In the genomic region with DNA sequence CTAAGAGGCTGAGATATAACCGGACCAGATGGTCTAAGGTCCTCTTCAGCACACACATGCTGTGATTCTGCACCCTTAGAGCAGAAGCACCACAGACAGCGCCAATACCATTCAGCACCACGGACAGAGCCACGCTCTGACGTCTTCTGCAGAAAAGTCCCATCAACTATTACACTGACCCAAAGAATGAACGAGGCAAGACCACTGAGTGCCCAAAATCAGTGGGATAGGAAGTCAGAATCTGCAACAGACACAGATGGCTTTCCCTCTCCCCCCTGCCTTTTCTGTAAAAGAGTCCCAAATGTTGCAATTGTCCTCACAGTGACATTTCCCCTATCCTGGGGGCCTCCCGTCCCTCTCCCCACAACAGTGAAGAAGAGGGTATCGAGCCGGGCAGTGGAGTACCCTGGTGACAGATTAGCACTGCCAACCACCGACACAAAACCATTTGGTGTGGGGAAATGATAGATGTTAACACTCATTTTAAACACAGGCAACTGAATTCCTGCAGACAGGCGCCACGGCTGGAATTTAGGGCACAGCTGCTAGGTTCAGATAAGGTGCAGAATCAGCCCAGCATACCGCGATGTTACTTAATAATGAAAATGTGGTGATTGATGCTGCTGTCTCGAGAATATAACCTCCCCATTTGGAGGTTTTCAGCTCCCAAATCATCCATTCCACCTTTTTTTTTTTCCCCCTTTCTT, we compare ENCODE assay signal across 9 cellular contexts.
A peak's percentile ranks its signal among the peaks of the same experiment; 100 is the strongest.
DNase-seq lines count a peak whose midpoint lies in the region; ATAC-seq and TF ChIP-seq lines count a peak whose summit lies in the region.
"Had no signal": no experiment of that assay in that cellular context is flagged by ENCODE, and none has a peak within 500 bp of the region (broad histone marks: within the 10 kb centered on the region; RNA-seq: fewer than 3 reads in every experiment).

No MANE protein-coding gene starts in this region.

- no peaks in the 10 kb centered on the region for H3K9me3 Mint-ChIP-seq in activated T-cell treated with anti-CD3 and anti-CD28 coated beads, Interleukin-2, amount 50 U/mL, for 72 hours
- H3K9me3 Mint-ChIP-seq: brain had no signal

- ATAC-seq in activated T-cell treated with anti-CD3 and anti-CD28 coated beads, Interleukin-2, amount 50 U/mL, for 72 hours (replicated peaks in 1 of 2) = no peak
- no peak for ATAC-seq in GM18867 (IDR thresholded peaks at IDR 0.05; ENCODE audit: unreplicated experiment)

- no peaks in the 10 kb centered on the region for H3K36me3 Mint-ChIP-seq in activated T-cell treated with anti-CD3 and anti-CD28 coated beads, Interleukin-2, amount 50 U/mL, for 72 hours (ENCODE audit: insufficient read depth in 2 of 2)
- H3K36me3 Mint-ChIP-seq: brain had no signal

- WGBS in hepatocyte (ENCODE audit: low lambda C conversion rate, missing lambda C conversion rate) = 48% methylated on average over 15 of the region's 15 CpGs

- H3K27me3 Mint-ChIP-seq in activated T-cell treated with anti-CD3 and anti-CD28 coated beads, Interleukin-2, amount 50 U/mL, for 72 hours (ENCODE audit: low read depth) = peaks cover 65% of the 10 kb centered on the region

- peaks cover 7% of the 10 kb centered on the region for H3K27me3 ChIP-seq in hepatocyte

- no peak for TF ChIP-seq CTCF in hepatocyte (IDR thresholded peaks at IDR 0.05; ENCODE audit: poor library complexity)

- H3K4me1 Mint-ChIP-seq in activated T-cell treated with anti-CD3 and anti-CD28 coated beads, Interleukin-2, amount 50 U/mL, for 72 hours (ENCODE audit: low read depth) = no peaks in the 10 kb centered on the region

- no peak overlapping the region for H2AFZ ChIP-seq in hepatocyte

- H3K9me3 ChIP-seq in hepatocyte (ENCODE audit: low read depth) = no peaks in the 10 kb centered on the region

- no peak overlapping the region for H3K4me3 ChIP-seq in hepatocyte

- no peaks in the 10 kb centered on the region for H3K36me3 ChIP-seq in hepatocyte (replicated peaks; ENCODE audit: insufficient read depth, low read depth)

- H3K4me1 ChIP-seq in hepatocyte (ENCODE audit: insufficient read depth) = no peaks in the 10 kb centered on the region

- H3K9me2 ChIP-seq in hepatocyte (replicated peaks; ENCODE audit: insufficient read depth) = no peaks in the 10 kb centered on the region

- peak; percentile 15 for DNase-seq in GDM1 (lab: John Stamatoyannopoulos, UW)
- peak; percentile 61 for DNase-seq in M059J (ENCODE audit: low read depth)
- DNase-seq in activated T-cell treated with anti-CD3 and anti-CD28 coated beads, Interleukin-2, amount 50 U/mL, for 72 hours = peak; percentile 18 to 41
- DNase-seq in hepatocyte (ENCODE audit: low spot score) = peak; percentile 81
- DNase-seq in stimulated activated CD8-positive, alpha-beta memory T cell treated with anti-CD3 and anti-CD28 coated beads, Interleukin-2, amount 100 ng/mL, for 48 hours (ENCODE audit: low read depth in 2 of 2) = peak; percentile 21 to 34
- DNase-seq in COR-L47 (lab: John Stamatoyannopoulos, UW) = no peak
- no peak for DNase-seq in NCI-H1092 (lab: John Stamatoyannopoulos, UW)

- H3K27ac ChIP-seq in hepatocyte = no peak overlapping the region

- H3K27ac Mint-ChIP-seq in activated T-cell treated with anti-CD3 and anti-CD28 coated beads, Interleukin-2, amount 50 U/mL, for 72 hours = no peak overlapping the region

- H4K20me1 ChIP-seq in hepatocyte (ENCODE audit: insufficient read depth, poor library complexity, severe bottlenecking) = no peaks in the 10 kb centered on the region

- H3K4me2 ChIP-seq in hepatocyte = no peak overlapping the region

- H3K79me2 ChIP-seq in hepatocyte = no peaks in the 10 kb centered on the region

- no peak overlapping the region for H3K4me3 Mint-ChIP-seq in activated T-cell treated with anti-CD3 and anti-CD28 coated beads, Interleukin-2, amount 50 U/mL, for 72 hours

Comparison
In these comparisons a context has a peak if more than half of its experiments do, and no peak if none do; other contexts are left out.
1. DNase-seq: peak in GDM1 (single experiment), M059J (single experiment), activated T-cell treated with anti-CD3 and anti-CD28 coated beads, Interleukin-2, amount 50 U/mL, for 72 hours (2 of 2), hepatocyte (single experiment) and stimulated activated CD8-positive, alpha-beta memory T cell treated with anti-CD3 and anti-CD28 coated beads, Interleukin-2, amount 100 ng/mL, for 48 hours (2 of 2); none in COR-L47 (single experiment) and NCI-H1092 (single experiment).